In genomic region chr1:173301507-173301906, GRCh38 we compare ENCODE assay signal across 19 cellular contexts.
"Had no signal": no experiment of that assay in that cellular context is flagged by ENCODE, and none has a peak within 500 bp of the region (broad histone marks: within the 10 kb centered on the region; RNA-seq: fewer than 3 reads in every experiment).

No MANE protein-coding gene starts in this region.

- H3K9me3 ChIP-seq: prostate gland, right lobe of liver had no signal

- H3K27me3 Mint-ChIP-seq: memory B cell, T-cell had no signal

- H3K4me1 Mint-ChIP-seq: brain had no signal

- H3K4me3 Mint-ChIP-seq: activated CD8-positive, alpha-beta memory T cell treated with anti-CD3 and anti-CD28 coated beads, Interleukin-2, amount 10 ng/mL, durations not matched to agents 7 days and 5 days; activated T-cell treated with anti-CD3 and anti-CD28 coated beads, Interleukin-2, amount 50 U/mL, for 4 hours; brain; endodermal cell; memory B cell; nephron progenitor cell; T-cell had no signal

- H3K9me3 Mint-ChIP-seq: activated T-cell treated with anti-CD3 and anti-CD28 coated beads, Interleukin-2, amount 50 U/mL, for 4 hours; brain; endodermal cell; nephron progenitor cell; T-cell had no signal

- H3K4me1 ChIP-seq: prostate gland, right lobe of liver had no signal

- H3K27ac ChIP-seq: prostate gland, right lobe of liver had no signal

- H3K4me3 ChIP-seq: prostate gland, right lobe of liver had no signal

- H3K36me3 ChIP-seq: prostate gland, right lobe of liver had no signal

- DNase-seq: activated CD4-positive, alpha-beta T cell treated with anti-CD3 and anti-CD28 coated beads for 1 hour; activated CD4-positive, alpha-beta T cell treated with anti-CD3 and anti-CD28 coated beads, Interleukin-2, amount 50 U/mL, for 48 hours; activated CD8-positive, alpha-beta memory T cell treated with anti-CD3 and anti-CD28 coated beads, Interleukin-2, amount 10 ng/mL, durations not matched to agents 7 days and 5 days; activated effector memory CD4-positive, alpha-beta T cell treated with anti-CD3 and anti-CD28 coated beads, Interleukin-2, amount 50 U/mL, for 16 hours; activated T-cell treated with anti-CD3 and anti-CD28 coated beads, Interleukin-2, amount 50 U/mL, for 4 hours; amniotic stem cell; dermis blood vessel endothelial cell; endodermal cell; nephron progenitor cell; right lobe of liver; stimulated activated naive CD4-positive, alpha-beta T cell treated with Interleukin-2 at 50 U/mL for 16 hours; T-cell; T1000; trophoblast cell had no signal

- ATAC-seq: activated CD8-positive, alpha-beta memory T cell treated with anti-CD3 and anti-CD28 coated beads, Interleukin-2, amount 10 ng/mL, durations not matched to agents 7 days and 5 days; activated naive CD4-positive, alpha-beta T cell treated with anti-CD3 and anti-CD28 coated beads, Interleukin-2, amount 50 U/mL, for 72 hours; activated T-cell treated with anti-CD3 and anti-CD28 coated beads, Interleukin-2, amount 50 U/mL, for 4 hours; left lobe of liver; right lobe of liver; T-cell had no signal

- H3K36me3 Mint-ChIP-seq: activated CD8-positive, alpha-beta memory T cell treated with anti-CD3 and anti-CD28 coated beads, Interleukin-2, amount 10 ng/mL, durations not matched to agents 7 days and 5 days; activated naive CD4-positive, alpha-beta T cell treated with anti-CD3 and anti-CD28 coated beads, Interleukin-2, amount 50 U/mL, for 72 hours; brain; T-cell had no signal

- H3K27me3 ChIP-seq: right lobe of liver had no signal

- H3K27ac Mint-ChIP-seq: activated CD8-positive, alpha-beta memory T cell treated with anti-CD3 and anti-CD28 coated beads, Interleukin-2, amount 10 ng/mL, durations not matched to agents 7 days and 5 days; activated naive CD4-positive, alpha-beta T cell treated with anti-CD3 and anti-CD28 coated beads, Interleukin-2, amount 50 U/mL, for 72 hours; brain; endodermal cell; memory B cell; nephron progenitor cell; T-cell had no signal
